Comparison of ENCODE assay signal across 24 cellular contexts in the genomic region with DNA sequence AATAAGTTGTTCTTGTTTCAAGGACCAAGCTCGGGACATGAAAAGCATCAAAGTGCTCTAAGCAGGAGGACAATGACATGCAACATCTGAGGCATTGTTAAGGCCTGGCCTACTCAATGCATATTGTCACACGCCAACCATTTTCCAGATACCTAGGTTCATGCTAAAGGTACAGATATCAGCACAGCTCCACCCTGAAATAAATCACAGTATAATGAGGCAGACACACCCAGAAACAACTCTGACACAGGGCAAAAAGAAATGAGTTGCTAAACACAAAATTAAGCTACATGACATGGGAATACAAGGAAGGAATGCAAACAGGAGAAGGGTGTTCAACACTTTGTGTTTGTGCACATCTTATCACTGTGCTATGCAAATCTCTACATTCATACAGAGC.
"Had no signal": no experiment of that assay in that cellular context is flagged by ENCODE, and none has a peak within 500 bp of the region (broad histone marks: within the 10 kb centered on the region; RNA-seq: fewer than 3 reads in every experiment).

No MANE protein-coding gene starts in this region.

- H3K36me3 ChIP-seq: left ventricle myocardium inferior, pancreas, prostate gland, tibial nerve, uterus had no signal

- H3K4me3 ChIP-seq: left ventricle myocardium inferior, lung, pancreas, prostate gland, skin epidermis, spleen, tibial nerve, uterus had no signal

- H3K27ac ChIP-seq: left ventricle myocardium inferior, pancreas, skin epidermis, spleen, tibial nerve, uterus had no signal

- ATAC-seq: naive thymus-derived CD4-positive, alpha-beta T cell; natural killer cell treated with Interleukin-12 subunit alpha and Interleukin-12 subunit beta and Interleukin-15 and Interleukin-18, amount 100 ng/mL, for 72 hours; pancreas; sciatic nerve; stimulated activated effector memory CD8-positive, alpha-beta T cell treated with anti-CD3 and anti-CD28 coated beads, Interleukin-12 subunit alpha, Interleukin-12 subunit beta, amount 100 ng/mL, for 72 hours; stimulated activated naive CD8-positive, alpha-beta T cell treated with anti-CD3 and anti-CD28 coated beads, Interleukin-15, amount 100 ng/mL, for 72 hours had no signal

- DNase-seq: hypothalamus; immature natural killer cell; kidney; left ventricle myocardium inferior; mesendoderm; naive thymus-derived CD4-positive, alpha-beta T cell; nucleus accumbens; pancreas; posterior cingulate gyrus; retina; right cardiac atrium; spleen; stimulated activated CD4-positive, alpha-beta T cell treated with anti-CD3 and anti-CD28 coated beads, Interleukin-4, amount 100 ng/mL, for 24 hours; stimulated activated naive CD4-positive, alpha-beta T cell; stimulated activated naive CD8-positive, alpha-beta T cell treated with anti-CD3 and anti-CD28 coated beads, Interleukin-15, amount 100 ng/mL, for 72 hours; substantia nigra; uterus had no signal

- H3K9me3 ChIP-seq: left ventricle myocardium inferior, pancreas, prostate gland, spleen, tibial nerve, uterus had no signal

- H3K4me1 ChIP-seq: left ventricle myocardium inferior, pancreas, spleen, tibial nerve, uterus had no signal
